ENCODE assay signal across 18 cellular contexts in the genomic region with DNA sequence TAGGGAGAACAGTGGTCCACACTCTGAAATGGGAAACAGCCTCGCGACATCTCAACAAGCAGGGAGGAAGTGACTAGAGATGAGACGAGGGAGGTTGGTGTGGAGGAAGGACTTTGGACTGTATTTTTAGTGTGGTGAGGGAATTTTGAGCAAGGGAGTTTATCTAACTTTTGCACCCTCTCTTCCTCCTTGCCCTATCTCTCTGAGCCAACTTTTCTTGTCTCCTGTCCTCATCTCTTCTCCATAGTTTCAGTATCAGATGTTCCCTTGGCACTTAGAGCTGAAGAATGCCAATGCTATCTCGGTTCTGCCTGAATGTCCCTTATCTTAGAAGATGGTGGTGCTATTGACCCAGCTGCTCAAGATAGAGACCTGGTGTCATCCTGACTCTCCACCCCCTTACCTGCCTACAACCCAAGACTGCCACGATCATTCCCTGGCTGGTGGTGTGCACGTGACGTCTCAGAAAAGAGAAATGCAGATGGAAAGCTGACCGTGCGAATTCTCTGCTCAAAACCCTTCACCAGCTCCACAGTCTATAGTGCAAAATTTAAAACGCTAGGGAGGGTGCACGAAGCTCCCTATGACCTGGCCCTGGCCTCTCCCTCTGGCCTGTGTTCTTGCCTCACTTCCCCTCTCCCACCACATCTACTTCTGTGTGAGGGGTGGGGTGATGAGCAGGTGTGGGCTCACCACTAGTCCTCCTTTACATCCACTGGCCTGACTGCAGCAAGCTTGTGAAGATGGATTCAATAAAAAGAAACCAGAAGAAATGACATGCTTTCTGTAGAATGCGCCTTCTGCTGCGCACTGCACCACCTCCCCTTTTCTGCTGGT. TPM values are rescaled to one million over a fixed set of nuclear protein-coding genes. Genes with fewer than 3 reads are reported as not detected.
DNase-seq lines count a peak whose midpoint lies in the region; ATAC-seq and TF ChIP-seq lines count a peak whose summit lies in the region.
"Had no signal": no experiment of that assay in that cellular context is flagged by ENCODE, and none has a peak within 500 bp of the region (broad histone marks: within the 10 kb centered on the region; RNA-seq: fewer than 3 reads in every experiment).

No MANE protein-coding gene starts in this region.

- no peaks in the 10 kb centered on the region for H3K27me3 Mint-ChIP-seq in activated naive CD4-positive, alpha-beta T cell treated with anti-CD3 and anti-CD28 coated beads, Interleukin-2, amount 10 ng/mL, durations not matched to agents 7 days and 5 days
- no peaks in the 10 kb centered on the region for H3K27me3 Mint-ChIP-seq in activated naive CD8-positive, alpha-beta T cell treated with anti-CD3 and anti-CD28 coated beads, Interleukin-2, amount 10 ng/mL, durations not matched to agents 7 days and 5 days
- no peaks in the 10 kb centered on the region for H3K27me3 Mint-ChIP-seq in stimulated activated naive CD8-positive, alpha-beta T cell treated with anti-CD3 and anti-CD28 coated beads, Interleukin-15, amount 100 ng/mL, for 72 hours
- peaks cover 4% of the 10 kb centered on the region for H3K27me3 Mint-ChIP-seq in neural progenitor cell (ENCODE audit: insufficient read depth, low read depth)

- H3K27me3 ChIP-seq in neural progenitor cell (no peaks in the 10 kb centered on the region), WERI-Rb-1 (ENCODE audit: insufficient read depth, low read depth, severe bottlenecking) (no peaks in the 10 kb centered on the region)
- H3K27me3 ChIP-seq: adrenal gland, upper lobe of left lung had no signal

- H3K79me2 ChIP-seq in neural progenitor cell (ENCODE audit: low read depth) = no peaks in the 10 kb centered on the region

- no peak overlapping the region for H3K4me2 ChIP-seq in neural progenitor cell

- no peak overlapping the region for H3K9ac ChIP-seq in neural progenitor cell

- no peak overlapping the region for H2AFZ ChIP-seq in neural progenitor cell (replicated peaks)

- no peak for TF ChIP-seq CTCF in neural progenitor cell (IDR thresholded peaks at IDR 0.05)
- TF ChIP-seq CTCF in WERI-Rb-1 (IDR thresholded peaks at IDR 0.05; ENCODE audit: low read depth, low read length) = no peak

- no peak overlapping the region for H3K4me3 ChIP-seq in neural progenitor cell
- H3K4me3 ChIP-seq in WERI-Rb-1 (ENCODE audit: low read depth, low read length) = no peak overlapping the region
- H3K4me3 ChIP-seq: adrenal gland, upper lobe of left lung had no signal

- DNase-seq in activated naive CD4-positive, alpha-beta T cell treated with anti-CD3 and anti-CD28 coated beads, Interleukin-2, amount 10 ng/mL, durations not matched to agents 7 days and 5 days = no peak
- DNase-seq in activated naive CD4-positive, alpha-beta T cell treated with Interleukin-2 at 50 U/mL for 16 hours = no peak
- DNase-seq in NOMO-1 treated with DMSO at 0.1 percent for 48 hours (lab: John Stamatoyannopoulos, UW; ENCODE audit: unreplicated experiment) = peak; percentile 13
- DNase-seq in activated naive CD8-positive, alpha-beta T cell treated with anti-CD3 and anti-CD28 coated beads, Interleukin-2, amount 10 ng/mL, durations not matched to agents 7 days and 5 days = no peak
- no peak for DNase-seq in stimulated activated naive CD8-positive, alpha-beta T cell treated with anti-CD3 and anti-CD28 coated beads, Interleukin-15, amount 100 ng/mL, for 72 hours
- DNase-seq in neural progenitor cell (ENCODE audit: low spot score) = no peak
- DNase-seq in WERI-Rb-1 = no peak
- DNase-seq in GM03348 (ENCODE audit: low spot score) = no peak
- DNase-seq: adrenal gland; DMS79; nucleus accumbens; stimulated activated CD4-positive, alpha-beta T cell treated with anti-CD3 and anti-CD28 coated beads, Interleukin-4, amount 100 ng/mL, for 24 hours; T1000; upper lobe of left lung had no signal

- peak; percentile 26 for ATAC-seq in activated naive CD8-positive, alpha-beta T cell treated with anti-CD3 and anti-CD28 coated beads, Interleukin-2, amount 10 ng/mL, durations not matched to agents 7 days and 5 days (ENCODE audit: low read depth)
- ATAC-seq in stimulated activated naive CD8-positive, alpha-beta T cell treated with anti-CD3 and anti-CD28 coated beads, Interleukin-15, amount 100 ng/mL, for 72 hours = no peak

- no peaks in the 10 kb centered on the region for H3F3A ChIP-seq in neural progenitor cell (ENCODE audit: low read depth)

- H3K27ac ChIP-seq in neural progenitor cell (no peak overlapping the region), WERI-Rb-1 (no peak overlapping the region)
- H3K27ac ChIP-seq: adrenal gland, upper lobe of left lung had no signal

- H3K9me3 ChIP-seq in neural progenitor cell (ENCODE audit: low read depth) (peaks cover 5% of the 10 kb centered on the region), WERI-Rb-1 (ENCODE audit: severe bottlenecking) (no peaks in the 10 kb centered on the region)
- H3K9me3 ChIP-seq: adrenal gland, upper lobe of left lung had no signal

- no peaks in the 10 kb centered on the region for H4K20me1 ChIP-seq in neural progenitor cell (ENCODE audit: low read depth)

- POLR2A ChIA-PET in activated naive CD8-positive, alpha-beta T cell treated with anti-CD3 and anti-CD28 coated beads, Interleukin-2, amount 10 ng/mL, durations not matched to agents 7 days and 5 days (lab: Charles Lee) = interaction anchor here (0.7 kb wide), 1 partner anchor 15 kb away, joined by 3 read pairs; no protein-coding TSS in a partner anchor

- no peaks in the 10 kb centered on the region for H3K4me1 ChIP-seq in neural progenitor cell
- H3K4me1 ChIP-seq: adrenal gland, upper lobe of left lung had no signal

- H3K4me3 Mint-ChIP-seq in activated naive CD4-positive, alpha-beta T cell treated with anti-CD3 and anti-CD28 coated beads, Interleukin-2, amount 10 ng/mL, durations not matched to agents 7 days and 5 days = peak overlapping the region; percentile 46
- H3K4me3 Mint-ChIP-seq in activated naive CD8-positive, alpha-beta T cell treated with anti-CD3 and anti-CD28 coated beads, Interleukin-2, amount 10 ng/mL, durations not matched to agents 7 days and 5 days = peak overlapping the region; percentile 69
- peak overlapping the region; percentile 67 to 75 for H3K4me3 Mint-ChIP-seq in stimulated activated naive CD8-positive, alpha-beta T cell treated with anti-CD3 and anti-CD28 coated beads, Interleukin-15, amount 100 ng/mL, for 72 hours
- H3K4me3 Mint-ChIP-seq in neural progenitor cell = no peak overlapping the region

- CTCF ChIA-PET in activated naive CD4-positive, alpha-beta T cell treated with anti-CD3 and anti-CD28 coated beads, Interleukin-2, amount 10 ng/mL, durations not matched to agents 7 days and 5 days (lab: Charles Lee) = no interaction called here

- peaks cover 35% of the 10 kb centered on the region for H3K4me1 Mint-ChIP-seq in activated naive CD4-positive, alpha-beta T cell treated with anti-CD3 and anti-CD28 coated beads, Interleukin-2, amount 10 ng/mL, durations not matched to agents 7 days and 5 days
- H3K4me1 Mint-ChIP-seq in activated naive CD8-positive, alpha-beta T cell treated with anti-CD3 and anti-CD28 coated beads, Interleukin-2, amount 10 ng/mL, durations not matched to agents 7 days and 5 days = peaks cover 18% of the 10 kb centered on the region
- peaks cover 32% of the 10 kb centered on the region for H3K4me1 Mint-ChIP-seq in stimulated activated naive CD8-positive, alpha-beta T cell treated with anti-CD3 and anti-CD28 coated beads, Interleukin-15, amount 100 ng/mL, for 72 hours
- no peaks in the 10 kb centered on the region for H3K4me1 Mint-ChIP-seq in neural progenitor cell

- H3K9me3 Mint-ChIP-seq in activated naive CD4-positive, alpha-beta T cell treated with anti-CD3 and anti-CD28 coated beads, Interleukin-2, amount 10 ng/mL, durations not matched to agents 7 days and 5 days = no peaks in the 10 kb centered on the region
- H3K9me3 Mint-ChIP-seq in activated naive CD8-positive, alpha-beta T cell treated with anti-CD3 and anti-CD28 coated beads, Interleukin-2, amount 10 ng/mL, durations not matched to agents 7 days and 5 days = no peaks in the 10 kb centered on the region
- no peaks in the 10 kb centered on the region for H3K9me3 Mint-ChIP-seq in stimulated activated naive CD8-positive, alpha-beta T cell treated with anti-CD3 and anti-CD28 coated beads, Interleukin-15, amount 100 ng/mL, for 72 hours
- peaks cover 10% of the 10 kb centered on the region for H3K9me3 Mint-ChIP-seq in neural progenitor cell

- H3K27ac Mint-ChIP-seq in activated naive CD4-positive, alpha-beta T cell treated with anti-CD3 and anti-CD28 coated beads, Interleukin-2, amount 10 ng/mL, durations not matched to agents 7 days and 5 days = peak overlapping the region; percentile 75
- H3K27ac Mint-ChIP-seq in activated naive CD8-positive, alpha-beta T cell treated with anti-CD3 and anti-CD28 coated beads, Interleukin-2, amount 10 ng/mL, durations not matched to agents 7 days and 5 days = peak overlapping the region; percentile 83
- no peak overlapping the region for H3K27ac Mint-ChIP-seq in stimulated activated naive CD8-positive, alpha-beta T cell treated with anti-CD3 and anti-CD28 coated beads, Interleukin-15, amount 100 ng/mL, for 72 hours
- H3K27ac Mint-ChIP-seq in neural progenitor cell = no peak overlapping the region

- H3K36me3 Mint-ChIP-seq in activated naive CD4-positive, alpha-beta T cell treated with anti-CD3 and anti-CD28 coated beads, Interleukin-2, amount 10 ng/mL, durations not matched to agents 7 days and 5 days = peaks cover 39% of the 10 kb centered on the region
- peaks cover 47% of the 10 kb centered on the region for H3K36me3 Mint-ChIP-seq in activated naive CD8-positive, alpha-beta T cell treated with anti-CD3 and anti-CD28 coated beads, Interleukin-2, amount 10 ng/mL, durations not matched to agents 7 days and 5 days
- H3K36me3 Mint-ChIP-seq in neural progenitor cell = peaks cover 12% of the 10 kb centered on the region

- H3K36me3 ChIP-seq in neural progenitor cell = no peaks in the 10 kb centered on the region
- H3K36me3 ChIP-seq in WERI-Rb-1 = peaks cover 20% of the 10 kb centered on the region

RNA-seq across cellular contexts. Expression of a gene that starts 20.9 kb away (rescaled TPM):
- total RNA-seq in activated naive CD8-positive, alpha-beta T cell treated with anti-CD3 and anti-CD28 coated beads, Interleukin-2, amount 10 ng/mL, durations not matched to agents 7 days and 5 days = 10 to 100 TPM; 59.8 to 64.9 TPM
- 0.28 TPM in 1 of 2 replicates, not detected in the other for total RNA-seq in neural progenitor cell (ENCODE audit: low replicate concordance)

RNA-seq across cellular contexts. Expression of a gene that starts 21.7 kb away (rescaled TPM):
- total RNA-seq in activated naive CD8-positive, alpha-beta T cell treated with anti-CD3 and anti-CD28 coated beads, Interleukin-2, amount 10 ng/mL, durations not matched to agents 7 days and 5 days = 10 to 100 TPM; 67.2 to 70.5 TPM
- 43.7 and 45.6 TPM in 2 replicates for total RNA-seq in neural progenitor cell (ENCODE audit: low replicate concordance)

RNA-seq across cellular contexts. Expression of a gene that starts 33.5 kb away (rescaled TPM):
- total RNA-seq in activated naive CD8-positive, alpha-beta T cell treated with anti-CD3 and anti-CD28 coated beads, Interleukin-2, amount 10 ng/mL, durations not matched to agents 7 days and 5 days = 10 to 100 TPM; 17.7 to 18.7 TPM
- not detected in 2 replicates for total RNA-seq in neural progenitor cell (ENCODE audit: low replicate concordance)

RNA-seq across cellular contexts. Expression of a gene that starts 50.1 kb away (rescaled TPM):
- 1 to 10 TPM in 1 of 2 experiments, not detected in 1; 1.6 TPM for total RNA-seq in activated naive CD8-positive, alpha-beta T cell treated with anti-CD3 and anti-CD28 coated beads, Interleukin-2, amount 10 ng/mL, durations not matched to agents 7 days and 5 days
- total RNA-seq in neural progenitor cell (ENCODE audit: low replicate concordance) = not detected in 2 replicates
- total RNA-seq: activated CD8-positive, alpha-beta memory T cell treated with anti-CD3 and anti-CD28 coated beads for 36 hours; adrenal gland; endothelial cell of umbilical vein; H1; lung microvascular endothelial cell had no signal

Comparison
In these comparisons a context has a peak if more than half of its experiments do, and no peak if none do; other contexts are left out.
1. H3K27ac Mint-ChIP-seq: peak in activated naive CD4-positive, alpha-beta T cell treated with anti-CD3 and anti-CD28 coated beads, Interleukin-2, amount 10 ng/mL, durations not matched to agents 7 days and 5 days (single experiment) and activated naive CD8-positive, alpha-beta T cell treated with anti-CD3 and anti-CD28 coated beads, Interleukin-2, amount 10 ng/mL, durations not matched to agents 7 days and 5 days (single experiment); none in stimulated activated naive CD8-positive, alpha-beta T cell treated with anti-CD3 and anti-CD28 coated beads, Interleukin-15, amount 100 ng/mL, for 72 hours (0 of 2) and neural progenitor cell (single experiment).
2. RNA of a gene that starts 20.9 kb away (total RNA-seq): 59.8 to 64.9 TPM in activated naive CD8-positive, alpha-beta T cell treated with anti-CD3 and anti-CD28 coated beads, Interleukin-2, amount 10 ng/mL, durations not matched to agents 7 days and 5 days; 0.28 TPM in neural progenitor cell; every median in the first group is over 10 times any median in the second.
3. RNA of a gene that starts 33.5 kb away (total RNA-seq): 17.7 to 18.7 TPM in activated naive CD8-positive, alpha-beta T cell treated with anti-CD3 and anti-CD28 coated beads, Interleukin-2, amount 10 ng/mL, durations not matched to agents 7 days and 5 days; not detected in neural progenitor cell; every median in the first group is over 10 times any median in the second.